In genomic region chr19:52691737-52692136, GRCh38 we compare ENCODE assay signal across 11 cellular contexts. TPM values are rescaled to one million over a fixed set of nuclear protein-coding genes. Genes with fewer than 3 reads are reported as not detected.
DNase-seq lines count a peak whose midpoint lies in the region; ATAC-seq, FAIRE-seq and TF ChIP-seq lines count a peak whose summit lies in the region.
"Had no signal": no experiment of that assay in that cellular context is flagged by ENCODE, and none has a peak within 500 bp of the region (broad histone marks: within the 10 kb centered on the region; RNA-seq: fewer than 3 reads in every experiment).

No MANE protein-coding gene starts in this region.

- no peak for DNase-seq in left ventricle myocardium inferior
- no peak for DNase-seq in Right ventricle myocardium inferior (ENCODE audit: missing footprints)
- peak; percentile 46 for DNase-seq in RPMI8226
- peak; percentile 28 for DNase-seq in glutamatergic neuron
- DNase-seq in uterus, result no peak
- no peak for DNase-seq in RCC 7860 (ENCODE audit: low spot score)
- DNase-seq in activated CD4-positive, CD25-positive, alpha-beta regulatory T cell (lab: John Stamatoyannopoulos, UW), result no peak
- DNase-seq: right lobe of liver had no signal

- H3K4me3 Mint-ChIP-seq in glutamatergic neuron (ENCODE audit: unreplicated experiment), result peak overlapping the region; percentile 94

- H3K27ac ChIP-seq in left ventricle myocardium inferior (replicated peaks), result peak overlapping the region; percentile 95
- H3K27ac ChIP-seq in uterus, result peak overlapping the region; percentile 88 to 96
- H3K27ac ChIP-seq: KMS-11 had no signal

- H3K4me1 ChIP-seq in left ventricle myocardium inferior (peaks cover 25% of the 10 kb centered on the region), uterus (no peaks in the 10 kb centered on the region)
- H3K4me1 ChIP-seq: right lobe of liver had no signal

- peak overlapping the region; percentile 65 for H3K27ac Mint-ChIP-seq in glutamatergic neuron (ENCODE audit: unreplicated experiment)

- H3K9me3 Mint-ChIP-seq in glutamatergic neuron (ENCODE audit: unreplicated experiment), result peaks cover 6% of the 10 kb centered on the region

- no peaks in the 10 kb centered on the region for H3K36me3 Mint-ChIP-seq in glutamatergic neuron (ENCODE audit: unreplicated experiment)

- H3K4me1 Mint-ChIP-seq in glutamatergic neuron (ENCODE audit: low read depth, unreplicated experiment), result peaks cover 17% of the 10 kb centered on the region

- no peaks in the 10 kb centered on the region for H3K9me3 ChIP-seq in left ventricle myocardium inferior (replicated peaks)
- no peaks in the 10 kb centered on the region for H3K9me3 ChIP-seq in uterus
- H3K9me3 ChIP-seq: right lobe of liver had no signal

- no peak for TF ChIP-seq POLR2A in uterus (IDR thresholded peaks at IDR 0.05)

- H3K27me3 ChIP-seq in left ventricle myocardium inferior (ENCODE audit: low read depth) (no peaks in the 10 kb centered on the region), uterus (no peaks in the 10 kb centered on the region)
- H3K27me3 ChIP-seq: right lobe of liver had no signal

- H3K4me3 ChIP-seq in left ventricle myocardium inferior (no peak overlapping the region), uterus (no peak overlapping the region)

- H3K36me3 ChIP-seq in left ventricle myocardium inferior, result no peaks in the 10 kb centered on the region
- no peaks in the 10 kb centered on the region for H3K36me3 ChIP-seq in uterus
- H3K36me3 ChIP-seq: right lobe of liver had no signal

- no peak for FAIRE-seq in RCC 7860 (lab: Jason Lieb, UNC)
- FAIRE-seq: GM19239 had no signal

- ATAC-seq in Right ventricle myocardium inferior (no peak), HG02623 (IDR thresholded peaks at IDR 0.05; ENCODE audit: unreplicated experiment) (no peak)
- ATAC-seq: right lobe of liver had no signal

- no peak for TF ChIP-seq CTCF in left ventricle myocardium inferior (IDR thresholded peaks at IDR 0.05; ENCODE audit: borderline replicate concordance)
- no peak for TF ChIP-seq CTCF in glutamatergic neuron (IDR thresholded peaks at IDR 0.05; ENCODE audit: partially characterized antibody, unreplicated experiment)
- no peak for TF ChIP-seq CTCF in uterus (IDR thresholded peaks at IDR 0.05)

- peaks cover 13% of the 10 kb centered on the region for H3K27me3 Mint-ChIP-seq in glutamatergic neuron (ENCODE audit: unreplicated experiment)

- intact Hi-C loops in left ventricle myocardium inferior (cut with micrococcal nuclease), result no loop called here
- intact Hi-C loops in Right ventricle myocardium inferior (cut with DNase I), result loop anchor here (5.0 kb wide), 1 partner anchor 46 kb away; the partner anchor contains the start of gene ZNF611
- intact Hi-C loops in uterus (cut with DNase I; ENCODE audit: low total_unique reads), result no loop called here

RNA-seq across cellular contexts. Expression of gene ZNF611, which starts 43.1 kb away (rescaled TPM):
- total RNA-seq in left ventricle myocardium inferior (7.0 TPM), Right ventricle myocardium inferior (7.4 TPM), glutamatergic neuron (ENCODE audit: unreplicated experiment) (36.2 TPM), uterus (10 to 100 TPM in 3 of 4 donors, 1 to 10 TPM in 1; 7.2 to 29.7 (median 25.0) TPM)

RNA-seq across cellular contexts. Expression of gene ZNF83, which starts 53.6 kb away (rescaled TPM):
- total RNA-seq in left ventricle myocardium inferior, result 21.1 TPM
- 13.0 TPM for total RNA-seq in Right ventricle myocardium inferior
- 62.3 TPM for total RNA-seq in glutamatergic neuron (ENCODE audit: unreplicated experiment)
- 100 to 1,000 TPM in 2 of 4 donors, 10 to 100 TPM in 2; 40.6 to 481 (median 100) TPM for total RNA-seq in uterus

Comparison
In these comparisons a context has a peak if more than half of its experiments do, and no peak if none do; other contexts are left out.
1. DNase-seq: peak in RPMI8226 (single experiment) and glutamatergic neuron (single experiment); none in left ventricle myocardium inferior (single experiment), Right ventricle myocardium inferior (single experiment), uterus (0 of 2), RCC 7860 (single experiment) and activated CD4-positive, CD25-positive, alpha-beta regulatory T cell (0 of 4).